25 cellular contexts compared by ENCODE assay signal in the genomic region with DNA sequence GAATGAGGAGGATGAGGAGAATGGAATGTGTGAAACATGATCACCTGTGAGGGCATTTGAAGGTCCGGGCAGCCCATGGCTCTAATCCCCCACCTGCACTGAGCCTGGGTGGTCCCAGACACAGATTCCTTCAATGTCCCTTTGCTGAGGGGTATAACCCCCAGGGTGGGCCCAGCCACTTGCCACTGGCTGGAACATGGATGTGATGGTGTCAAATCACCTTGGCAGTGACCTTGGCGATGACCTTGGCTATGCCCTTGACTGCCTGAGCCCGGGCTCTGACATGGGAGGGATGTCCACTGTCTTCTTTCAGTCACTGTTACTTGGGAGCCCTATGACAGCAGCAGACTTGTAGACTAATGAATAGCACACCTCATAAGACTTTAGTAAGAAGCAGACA. TPM values are rescaled to one million over a fixed set of nuclear protein-coding genes. Genes with fewer than 3 reads are reported as not detected.
A peak's percentile ranks its signal among the peaks of the same experiment; 100 is the strongest.
DNase-seq lines count a peak whose midpoint lies in the region; FAIRE-seq and TF ChIP-seq lines count a peak whose summit lies in the region.
"Had no signal": no experiment of that assay in that cellular context is flagged by ENCODE, and none has a peak within 500 bp of the region (broad histone marks: within the 10 kb centered on the region; RNA-seq: fewer than 3 reads in every experiment).

No MANE protein-coding gene starts in this region.

- H3K4me3 Mint-ChIP-seq in activated naive CD4-positive, alpha-beta T cell treated with anti-CD3 and anti-CD28 coated beads, Interleukin-2, amount 50 U/mL, for 24 hours = no peak overlapping the region
- H3K4me3 Mint-ChIP-seq in activated T-helper 1 cell treated with anti-CD3 and anti-CD28 coated beads, Interleukin-12 subunit alpha, Interleukin-12 subunit beta, Interleukin-2, Interleukin-4 antibody, amounts not matched to agents 30 ng/mL and 10 ng/mL and 1 ng/mL, durations not matched to agents 14 hours and 24 hours and 36 hours = no peak overlapping the region
- peak overlapping the region; percentile 5 for H3K4me3 Mint-ChIP-seq in endothelial cell (ENCODE audit: unreplicated experiment)
- H3K4me3 Mint-ChIP-seq: memory B cell had no signal

- no peaks in the 10 kb centered on the region for H3K27me3 Mint-ChIP-seq in activated naive CD4-positive, alpha-beta T cell treated with anti-CD3 and anti-CD28 coated beads, Interleukin-2, amount 50 U/mL, for 24 hours
- no peaks in the 10 kb centered on the region for H3K27me3 Mint-ChIP-seq in activated T-helper 1 cell treated with anti-CD3 and anti-CD28 coated beads, Interleukin-12 subunit alpha, Interleukin-12 subunit beta, Interleukin-2, Interleukin-4 antibody, amounts not matched to agents 30 ng/mL and 10 ng/mL and 1 ng/mL, durations not matched to agents 14 hours and 24 hours and 36 hours (ENCODE audit: insufficient read depth)
- H3K27me3 Mint-ChIP-seq in endothelial cell (ENCODE audit: unreplicated experiment) = peaks cover 2% of the 10 kb centered on the region

- no peak for DNase-seq in activated naive CD4-positive, alpha-beta T cell (lab: John Stamatoyannopoulos, UW)
- DNase-seq in activated T-helper 1 cell treated with anti-CD3 and anti-CD28 coated beads, Interleukin-12 subunit alpha, Interleukin-12 subunit beta, Interleukin-2, Interleukin-4 antibody, amounts not matched to agents 30 ng/mL and 10 ng/mL and 1 ng/mL, durations not matched to agents 14 hours and 24 hours and 36 hours (ENCODE audit: low spot score) = no peak
- no peak for DNase-seq in endothelial cell (ENCODE audit: low spot score)
- DNase-seq in SHP77 (lab: John Stamatoyannopoulos, UW) = no peak
- no peak for DNase-seq in GM19239 (ENCODE audit: insufficient read length, low spot score)
- DNase-seq in SK-N-DZ (ENCODE audit: low spot score) = no peak
- DNase-seq: ACHN; BE2C; cerebellar nuclear complex; DMS79; dorsolateral prefrontal cortex; GF-D8; hippocampal formation; KBM-7; MG63; NCI-H774; nucleus accumbens; stimulated activated CD4-positive, alpha-beta T cell treated with anti-CD3 and anti-CD28 coated beads, Interleukin-15, amount 100 ng/mL, for 24 hours; stomach; tibial artery had no signal

- FAIRE-seq in GM19239 (lab: Jason Lieb, UNC) = no peak
- FAIRE-seq: endothelial cell of umbilical vein, HTR-8/SVneo, RCC 7860 had no signal

- intact Hi-C loops in activated T-helper 1 cell treated with anti-CD3 and anti-CD28 coated beads, Interleukin-12 subunit alpha, Interleukin-12 subunit beta, Interleukin-2, Interleukin-4 antibody, amounts not matched to agents 30 ng/mL and 10 ng/mL and 1 ng/mL, durations not matched to agents 14 hours and 24 hours and 36 hours (cut with micrococcal nuclease) = no loop called here

- H3K36me3 Mint-ChIP-seq in activated naive CD4-positive, alpha-beta T cell treated with anti-CD3 and anti-CD28 coated beads, Interleukin-2, amount 50 U/mL, for 24 hours = peaks cover 11% of the 10 kb centered on the region
- H3K36me3 Mint-ChIP-seq in activated T-helper 1 cell treated with anti-CD3 and anti-CD28 coated beads, Interleukin-12 subunit alpha, Interleukin-12 subunit beta, Interleukin-2, Interleukin-4 antibody, amounts not matched to agents 30 ng/mL and 10 ng/mL and 1 ng/mL, durations not matched to agents 14 hours and 24 hours and 36 hours (ENCODE audit: low read depth) = peaks cover 29% of the 10 kb centered on the region
- H3K36me3 Mint-ChIP-seq in endothelial cell (ENCODE audit: low read depth, unreplicated experiment) = peaks cover 3% of the 10 kb centered on the region
- H3K36me3 Mint-ChIP-seq: memory B cell had no signal

- TF ChIP-seq CTCF in endothelial cell (IDR thresholded peaks at IDR 0.05; ENCODE audit: unreplicated experiment) = no peak

- H3K27ac Mint-ChIP-seq in activated naive CD4-positive, alpha-beta T cell treated with anti-CD3 and anti-CD28 coated beads, Interleukin-2, amount 50 U/mL, for 24 hours = peak overlapping the region; percentile 83
- H3K27ac Mint-ChIP-seq in activated T-helper 1 cell treated with anti-CD3 and anti-CD28 coated beads, Interleukin-12 subunit alpha, Interleukin-12 subunit beta, Interleukin-2, Interleukin-4 antibody, amounts not matched to agents 30 ng/mL and 10 ng/mL and 1 ng/mL, durations not matched to agents 14 hours and 24 hours and 36 hours = peak overlapping the region; percentile 50
- no peak overlapping the region for H3K27ac Mint-ChIP-seq in endothelial cell (ENCODE audit: unreplicated experiment)
- H3K27ac Mint-ChIP-seq: memory B cell had no signal

- no peaks in the 10 kb centered on the region for H3K9me3 Mint-ChIP-seq in activated naive CD4-positive, alpha-beta T cell treated with anti-CD3 and anti-CD28 coated beads, Interleukin-2, amount 50 U/mL, for 24 hours
- no peaks in the 10 kb centered on the region for H3K9me3 Mint-ChIP-seq in activated T-helper 1 cell treated with anti-CD3 and anti-CD28 coated beads, Interleukin-12 subunit alpha, Interleukin-12 subunit beta, Interleukin-2, Interleukin-4 antibody, amounts not matched to agents 30 ng/mL and 10 ng/mL and 1 ng/mL, durations not matched to agents 14 hours and 24 hours and 36 hours
- no peaks in the 10 kb centered on the region for H3K9me3 Mint-ChIP-seq in endothelial cell (ENCODE audit: unreplicated experiment)
- H3K9me3 Mint-ChIP-seq: memory B cell had no signal

- peaks cover 91% of the 10 kb centered on the region for H3K4me1 Mint-ChIP-seq in activated naive CD4-positive, alpha-beta T cell treated with anti-CD3 and anti-CD28 coated beads, Interleukin-2, amount 50 U/mL, for 24 hours
- peaks cover 68% of the 10 kb centered on the region for H3K4me1 Mint-ChIP-seq in activated T-helper 1 cell treated with anti-CD3 and anti-CD28 coated beads, Interleukin-12 subunit alpha, Interleukin-12 subunit beta, Interleukin-2, Interleukin-4 antibody, amounts not matched to agents 30 ng/mL and 10 ng/mL and 1 ng/mL, durations not matched to agents 14 hours and 24 hours and 36 hours (ENCODE audit: low read depth)
- H3K4me1 Mint-ChIP-seq in endothelial cell (ENCODE audit: unreplicated experiment) = peaks cover 30% of the 10 kb centered on the region
- H3K4me1 Mint-ChIP-seq: memory B cell had no signal

RNA-seq across cellular contexts. Expression of gene PRKCQ, which starts 44.0 kb away (rescaled TPM):
- total RNA-seq in activated T-helper 1 cell treated with anti-CD3 and anti-CD28 coated beads, Interleukin-12 subunit alpha, Interleukin-12 subunit beta, Interleukin-2, Interleukin-4 antibody, amounts not matched to agents 30 ng/mL and 10 ng/mL and 1 ng/mL, durations not matched to agents 14 hours and 24 hours and 36 hours = 45.9 and 50.4 TPM in 2 replicates
- total RNA-seq in endothelial cell (ENCODE audit: unreplicated experiment) = 24.0 TPM
- 0.07 and 0.35 TPM in 2 replicates for polyA plus RNA-seq in SK-N-DZ (2014; cell fraction: cytosol; rRNA removed)
- polyA plus RNA-seq in SK-N-DZ (2014; cell fraction: nucleus; rRNA removed) = not detected in 2 replicates
